Comparison of ENCODE assay signal across 23 cellular contexts in the genomic region with DNA sequence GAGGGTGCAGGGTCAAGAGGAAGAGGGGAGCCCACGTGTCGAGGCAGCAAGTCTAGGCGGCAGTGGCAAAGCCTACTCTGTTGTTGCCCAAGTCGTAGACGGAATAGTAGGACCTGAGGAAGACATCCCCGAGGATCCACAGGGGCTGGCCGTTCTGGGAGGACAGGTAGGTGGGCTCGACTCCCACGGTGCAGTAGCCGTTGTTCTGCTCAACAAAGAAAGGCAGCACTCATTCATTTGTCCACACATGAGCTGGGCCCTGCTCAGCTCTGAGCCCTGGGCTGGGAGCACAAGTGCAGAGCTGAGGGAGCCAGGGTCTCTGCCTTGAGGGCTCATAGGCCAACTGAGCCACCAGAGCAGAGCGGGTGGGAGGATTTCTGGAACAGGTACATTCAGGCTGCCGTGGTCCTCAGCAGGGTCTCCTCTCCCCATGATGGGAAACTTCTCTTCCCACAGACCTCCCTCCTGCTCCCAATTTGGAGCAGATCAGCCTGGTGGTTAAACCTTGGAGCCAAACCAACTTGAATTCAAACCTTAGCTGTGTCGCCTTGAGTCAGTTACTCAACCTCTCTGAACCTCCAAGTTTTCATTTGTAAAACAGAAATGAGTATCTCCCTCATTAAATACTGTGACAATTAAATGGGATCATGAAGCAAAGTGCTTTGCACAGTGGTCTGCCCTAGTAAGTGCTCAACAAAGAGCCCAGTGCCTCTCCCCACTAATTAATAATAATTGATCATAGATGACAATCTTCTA. TPM values are rescaled to one million over a fixed set of nuclear protein-coding genes. Genes with fewer than 3 reads are reported as not detected.
DNase-seq lines count a peak whose midpoint lies in the region; ATAC-seq, FAIRE-seq and TF ChIP-seq lines count a peak whose summit lies in the region.
"Had no signal": no experiment of that assay in that cellular context is flagged by ENCODE, and none has a peak within 500 bp of the region (broad histone marks: within the 10 kb centered on the region; RNA-seq: fewer than 3 reads in every experiment).

No MANE protein-coding gene starts in this region.

- H3K27ac Mint-ChIP-seq in CD4-positive, alpha-beta T cell, result no peak overlapping the region
- no peak overlapping the region for H3K27ac Mint-ChIP-seq in nephron
- H3K27ac Mint-ChIP-seq: CD8-positive, alpha-beta T cell had no signal

- H3K9me3 Mint-ChIP-seq in CD4-positive, alpha-beta T cell, result no peaks in the 10 kb centered on the region
- no peaks in the 10 kb centered on the region for H3K9me3 Mint-ChIP-seq in nephron
- H3K9me3 Mint-ChIP-seq: CD8-positive, alpha-beta T cell had no signal

- no peak overlapping the region for H3K4me2 ChIP-seq in K562 (ENCODE audit: insufficient read depth, low read length)

- no peaks in the 10 kb centered on the region for H3K36me3 ChIP-seq in K562 (ENCODE audit: control insufficient read depth, insufficient read depth, low read length)
- H3K36me3 ChIP-seq: BLaER1 had no signal

- H2AFZ ChIP-seq in K562 (ENCODE audit: low read depth, low read length), result peak overlapping the region; percentile 56; the same call in 1 of the 2 replicates

- H3K4me1 ChIP-seq in K562 (replicated peaks in 1 of 2; ENCODE audit: control insufficient read depth in 2 of 2, insufficient read depth in 2 of 2, low read length in 2 of 2), result peaks cover 5 to 31% of the 10 kb centered on the region in 2 experiments

- TF ChIP-seq CTCF in CD4-positive, alpha-beta T cell (IDR thresholded peaks at IDR 0.05), result no peak
- no peak for TF ChIP-seq CTCF in K562 (IDR thresholded peaks at IDR 0.05 in 2 of 3, conservative IDR thresholded peaks at IDR 0.05 in 1 of 3; ENCODE audit: insufficient read depth in 2 of 3, low read depth in 1 of 3, low read length in 3 of 3)
- no peak for TF ChIP-seq CTCF in nephron (IDR thresholded peaks at IDR 0.05; ENCODE audit: unreplicated experiment in 3 of 3)

- ATAC-seq in CD4-positive, alpha-beta T cell (ENCODE audit: poor library complexity), result no peak
- ATAC-seq in K562, result no peak
- ATAC-seq in GM21360 (IDR thresholded peaks at IDR 0.05; ENCODE audit: unreplicated experiment), result no peak
- ATAC-seq: CD8-positive, alpha-beta T cell; GM12878 had no signal

- no peak for TF ChIP-seq POLR2A in K562 (conservative IDR thresholded peaks at IDR 0.05)

- TF ChIP-seq RAD21 in K562 (CRISPR knock-in tag; conservative IDR thresholded peaks at IDR 0.05 in 1 of 2, IDR thresholded peaks at IDR 0.05 in 1 of 2), result no peak

- CTCF ChIA-PET in CD4-positive, alpha-beta T cell (lab: Charles Lee), result interaction anchor here (0.6 to 1.0 kb wide), 2 partner anchors 51 to 381 kb away, joined by 4 read pairs; a partner anchor contains a TSS
- CTCF ChIA-PET in K562 (lab: Yijun Ruan, JAX; ENCODE audit: low intra/inter-chr PET ratio), result interaction anchor here (2.2 kb wide), 1 partner anchor 42 kb away, joined by 13 read pairs; a partner anchor contains a TSS

- H3K9me1 ChIP-seq in K562 (ENCODE audit: control insufficient read depth, insufficient read depth, low read length), result no peaks in the 10 kb centered on the region

- 33% methylated on average over 13 of the region's 13 CpGs for WGBS in K562 (ENCODE audit: insufficient coverage, low coverage, missing lambda C conversion rate)

- H3K27me3 Mint-ChIP-seq in CD4-positive, alpha-beta T cell, result no peaks in the 10 kb centered on the region
- peaks cover 12% of the 10 kb centered on the region for H3K27me3 Mint-ChIP-seq in nephron (ENCODE audit: low read depth)

- H3K9me3 ChIP-seq in CD4-positive, alpha-beta T cell (ENCODE audit: control insufficient read depth, low read length), result no peaks in the 10 kb centered on the region
- H3K9me3 ChIP-seq in K562 (replicated peaks; ENCODE audit: control insufficient read depth, insufficient read depth, low read depth, low read length), result no peaks in the 10 kb centered on the region
- H3K9me3 ChIP-seq: BLaER1, SK-N-SH had no signal

- POLR2A ChIA-PET in CD4-positive, alpha-beta T cell (lab: Charles Lee), result no interaction called here
- POLR2A ChIA-PET in K562 (lab: Yijun Ruan, JAX), result no interaction called here

- intact Hi-C loops in CD4-positive, alpha-beta T cell (cut with DNase I, micrococcal nuclease), result loop anchor here in 1 of 2 experiments (1.0 to 10.0 kb wide), 5 partner anchors 40 to 1950 kb away; a partner anchor contains a TSS
- intact Hi-C loops in K562 (cut with micrococcal nuclease) (no loop called here), posterior vena cava (cut with DNase I) (no loop called here)

- no peaks in the 10 kb centered on the region; the same call in none of the 2 replicates for H4K20me1 ChIP-seq in K562 (replicated peaks; ENCODE audit: control insufficient read depth, insufficient read depth, low read length)

- H3K4me3 ChIP-seq in K562, result no peak overlapping the region
- H3K4me3 ChIP-seq: BLaER1, GM12878 had no signal

- no peak for TF ChIP-seq EP300 in K562 (IDR thresholded peaks at IDR 0.05; ENCODE audit: low read length)

- in situ Hi-C loops in K562 (cut with MboI), result loop anchor here (5.0 kb wide), 1 partner anchor 35 kb away; no protein-coding TSS in a partner anchor

- no peak overlapping the region for H3K27ac ChIP-seq in CD4-positive, alpha-beta T cell (ENCODE audit: low read depth, low read length)
- H3K27ac ChIP-seq in K562 (ENCODE audit: extremely low read depth, low read depth, low read length), result no peak overlapping the region
- H3K27ac ChIP-seq: BLaER1, KMS-11 had no signal

- BruUV-seq in K562 (replicated peaks; lab: Mats Ljungman, UMichigan), result no TSS peak

- no peak for DNase-seq in CD4-positive, alpha-beta T cell
- DNase-seq in K562 (ENCODE audit: extremely low read depth in 1 of 4, low spot score in 3 of 4) (no peak), HCEC 1CT (no peak), posterior vena cava (ENCODE audit: low spot score) (no peak)
- DNase-seq: CD8-positive, alpha-beta T cell; DMS53; EL; NCI-H1417; NCI-H187; NCI-H226; NCI-H524 treated with DMSO at 0.1 percent for 48 hours; RPMI8226; SHP77 treated with DMSO at 0.1 percent for 48 hours; SK-N-SH had no signal

- H3K36me3 Mint-ChIP-seq in CD4-positive, alpha-beta T cell (ENCODE audit: low read depth), result no peaks in the 10 kb centered on the region
- no peaks in the 10 kb centered on the region for H3K36me3 Mint-ChIP-seq in nephron (ENCODE audit: low read depth)
- H3K36me3 Mint-ChIP-seq: CD8-positive, alpha-beta T cell had no signal

- no peak for FAIRE-seq in K562 (lab: Jason Lieb, UNC)
- FAIRE-seq: GM12878, GM19239 had no signal

- H3K27me3 ChIP-seq in CD4-positive, alpha-beta T cell (ENCODE audit: control insufficient read depth, insufficient read depth, low read length), result no peaks in the 10 kb centered on the region
- peaks cover 15 to 37% of the 10 kb centered on the region in 2 experiments; a peak in 4 of 5 replicates for H3K27me3 ChIP-seq in K562 (ENCODE audit: control insufficient read depth in 2 of 2, insufficient read depth in 2 of 2, low read length in 2 of 2)
- H3K27me3 ChIP-seq: BLaER1 had no signal

- peak overlapping the region; percentile 68 for H3K4me3 Mint-ChIP-seq in CD4-positive, alpha-beta T cell
- H3K4me3 Mint-ChIP-seq in nephron, result peak overlapping the region in 2 of 3 experiments; percentile 5 to 37

- peak overlapping the region in 1 of 2 experiments; percentile 74; a peak in 2 of 4 replicates for H3K9ac ChIP-seq in K562 (ENCODE audit: insufficient read depth in 1 of 2, low read depth in 2 of 2, low read length in 2 of 2)
- H3K9ac ChIP-seq: BLaER1, KMS-11, SK-N-SH had no signal

- H3K4me1 Mint-ChIP-seq in CD4-positive, alpha-beta T cell (ENCODE audit: low read depth), result peaks cover 23% of the 10 kb centered on the region
- peaks cover 6% of the 10 kb centered on the region for H3K4me1 Mint-ChIP-seq in nephron

- no peaks in the 10 kb centered on the region for H3K79me2 ChIP-seq in K562 (ENCODE audit: control insufficient read depth, insufficient read depth, low read length)

RNA-seq across cellular contexts. Expression of a gene that starts 1.6 kb away (rescaled TPM):
- 10 to 100 TPM; 23.8 to 24.1 TPM for total RNA-seq in CD4-positive, alpha-beta T cell
- 2.1 and 8.5 TPM in 2 replicates for total RNA-seq in K562 (2011; cell fraction: chromatin; rRNA removed; ENCODE audit: low replicate concordance)
- 4.5 and 5.3 TPM in 2 replicates for total RNA-seq in K562 (2011; cell fraction: nucleolus; rRNA removed)
- 3.0 and 3.6 TPM in 2 replicates for total RNA-seq in K562 (2011; cell fraction: nucleoplasm; rRNA removed)
- 3.8 and 4.4 TPM in 2 replicates for total RNA-seq in K562 (2014; rRNA removed)
- 0.64 and 0.84 TPM in 2 replicates for total RNA-seq in K562 (2014; rRNA removed; fragmentation: Illumina TruSeq; extraction: Trizol)
- total RNA-seq in K562 (2015; rRNA removed; fragmentation: Illumina TruSeq; extraction: Trizol), result 1.1 TPM in 2 replicates
- total RNA-seq in K562 (2021), result 3.6 and 4.7 TPM in 2 replicates
- 2.0 and 4.4 TPM in 2 replicates for polyA plus RNA-seq in K562 (2011; rRNA removed)
- polyA plus RNA-seq in K562 (2011; cell fraction: cytosol; rRNA removed), result 3.6 and 5.6 TPM in 2 replicates
- 2.6 and 4.3 TPM in 2 replicates for polyA plus RNA-seq in K562 (2011; cell fraction: nucleus; rRNA removed)
- 1.7 and 3.4 TPM in 2 replicates for polyA plus RNA-seq in K562 (2012)
- polyA plus RNA-seq in K562 (2014; fragmentation: Illumina TruSeq; extraction: Trizol), result 2.0 TPM in 2 replicates
- polyA plus RNA-seq in K562 (2014; fragmentation: Nextera tagmentation; extraction: Ambion mirVana), result under 1 TPM; 0.04 to 0.07 TPM
- polyA plus RNA-seq in K562 (2014; rRNA removed), result 1.8 and 2.4 TPM in 2 replicates
- 1.3 and 2.2 TPM in 2 replicates for polyA minus RNA-seq in K562 (2011; rRNA and poly(A)+ RNA removed)
- 2.2 and 3.1 TPM in 2 replicates for polyA minus RNA-seq in K562 (2011; cell fraction: cytosol; rRNA and poly(A)+ RNA removed)
- polyA minus RNA-seq in K562 (2011; cell fraction: nucleus; rRNA and poly(A)+ RNA removed), result 2.3 and 2.7 TPM in 2 replicates
- total RNA-seq in posterior vena cava, result 10 to 100 TPM; 15.1 to 20.6 TPM

RNA-seq across cellular contexts. Expression of a gene that starts 10.2 kb away (rescaled TPM):
- total RNA-seq in CD4-positive, alpha-beta T cell, result not detected
- total RNA-seq in K562 (2011; cell fraction: chromatin; rRNA removed; ENCODE audit: low replicate concordance), result not detected in 2 replicates
- total RNA-seq in K562 (2011; cell fraction: nucleolus; rRNA removed), result not detected in 2 replicates
- not detected in 2 replicates for total RNA-seq in K562 (2011; cell fraction: nucleoplasm; rRNA removed)
- total RNA-seq in K562 (2014; rRNA removed), result not detected in 2 replicates
- not detected in 2 replicates for total RNA-seq in K562 (2014; rRNA removed; fragmentation: Illumina TruSeq; extraction: Trizol)
- not detected in 2 replicates for total RNA-seq in K562 (2015; rRNA removed; fragmentation: Illumina TruSeq; extraction: Trizol)
- 0.40 and 0.81 TPM in 2 replicates for total RNA-seq in K562 (2021)
- polyA plus RNA-seq in K562 (2011; rRNA removed), result not detected in 2 replicates
- 0.03 TPM in 1 of 2 replicates, not detected in the other for polyA plus RNA-seq in K562 (2011; cell fraction: cytosol; rRNA removed)
- polyA plus RNA-seq in K562 (2011; cell fraction: nucleus; rRNA removed), result not detected in 2 replicates
- not detected in 2 replicates for polyA plus RNA-seq in K562 (2012)
- not detected in 2 replicates for polyA plus RNA-seq in K562 (2014; fragmentation: Illumina TruSeq; extraction: Trizol)
- under 1 TPM in 1 of 2 experiments, not detected in 1; 0.17 TPM for polyA plus RNA-seq in K562 (2014; fragmentation: Nextera tagmentation; extraction: Ambion mirVana)
- polyA plus RNA-seq in K562 (2014; rRNA removed), result not detected in 2 replicates
- polyA minus RNA-seq in K562 (2011; rRNA and poly(A)+ RNA removed), result not detected in 2 replicates
- 2.1 TPM in 1 of 2 replicates, not detected in the other for polyA minus RNA-seq in K562 (2011; cell fraction: cytosol; rRNA and poly(A)+ RNA removed)
- polyA minus RNA-seq in K562 (2011; cell fraction: nucleus; rRNA and poly(A)+ RNA removed), result not detected in 2 replicates
- not detected for total RNA-seq in posterior vena cava
- total RNA-seq: A673; CD8-positive, alpha-beta T cell; H4; M059J had no signal
- polyA plus RNA-seq: GM12878, SK-N-SH had no signal

RNA-seq across cellular contexts. Expression of a gene that starts 42.7 kb away (rescaled TPM):
- total RNA-seq in CD4-positive, alpha-beta T cell, result 1 to 10 TPM; 4.6 to 5.4 TPM
- total RNA-seq in K562 (2011; cell fraction: chromatin; rRNA removed; ENCODE audit: low replicate concordance), result 3.2 and 6.0 TPM in 2 replicates
- total RNA-seq in K562 (2011; cell fraction: nucleolus; rRNA removed), result 4.7 and 5.5 TPM in 2 replicates
- 3.2 and 3.7 TPM in 2 replicates for total RNA-seq in K562 (2011; cell fraction: nucleoplasm; rRNA removed)
- total RNA-seq in K562 (2014; rRNA removed) (1.7 and 3.1 TPM in 2 replicates), K562 (2014; rRNA removed; fragmentation: Illumina TruSeq; extraction: Trizol) (0.45 and 1.0 TPM in 2 replicates), K562 (2015; rRNA removed; fragmentation: Illumina TruSeq; extraction: Trizol) (1.1 and 1.8 TPM in 2 replicates), K562 (2021) (3.1 and 3.3 TPM in 2 replicates), posterior vena cava (1 to 10 TPM; 4.0 to 4.2 TPM)
- polyA plus RNA-seq in K562 (2011; rRNA removed) (3.0 and 4.2 TPM in 2 replicates), K562 (2014; fragmentation: Illumina TruSeq; extraction: Trizol) (1.6 and 3.0 TPM in 2 replicates), K562 (2014; fragmentation: Nextera tagmentation; extraction: Ambion mirVana) (under 1 TPM; 0.03 to 0.06 TPM), K562 (2014; rRNA removed) (3.4 and 3.7 TPM in 2 replicates)
- polyA plus RNA-seq in K562 (2011; cell fraction: cytosol; rRNA removed), result 4.3 and 6.5 TPM in 2 replicates
- polyA plus RNA-seq in K562 (2011; cell fraction: nucleus; rRNA removed), result 8.1 and 10.8 TPM in 2 replicates
- polyA plus RNA-seq in K562 (2012), result 1.5 and 4.5 TPM in 2 replicates
- polyA minus RNA-seq in K562 (2011; rRNA and poly(A)+ RNA removed), result 0.84 and 0.95 TPM in 2 replicates
- 0.82 and 1.0 TPM in 2 replicates for polyA minus RNA-seq in K562 (2011; cell fraction: cytosol; rRNA and poly(A)+ RNA removed)
- 1.6 and 1.8 TPM in 2 replicates for polyA minus RNA-seq in K562 (2011; cell fraction: nucleus; rRNA and poly(A)+ RNA removed)

RNA-seq across cellular contexts. Expression of a gene that starts 43.6 kb away (rescaled TPM):
- total RNA-seq in CD4-positive, alpha-beta T cell, result not detected
- 6.0 and 13.5 TPM in 2 replicates for total RNA-seq in K562 (2011; cell fraction: chromatin; rRNA removed; ENCODE audit: low replicate concordance)
- total RNA-seq in K562 (2011; cell fraction: nucleolus; rRNA removed), result 5.4 and 6.8 TPM in 2 replicates
- total RNA-seq in K562 (2011; cell fraction: nucleoplasm; rRNA removed), result 4.6 and 6.0 TPM in 2 replicates
- total RNA-seq in K562 (2014; rRNA removed) (1.3 TPM in 1 of 2 replicates, not detected in the other), K562 (2014; rRNA removed; fragmentation: Illumina TruSeq; extraction: Trizol) (not detected in 2 replicates), K562 (2015; rRNA removed; fragmentation: Illumina TruSeq; extraction: Trizol) (not detected in 2 replicates), K562 (2021) (0.20 and 0.87 TPM in 2 replicates), posterior vena cava (1 to 10 TPM; 1.4 to 5.8 TPM)
- polyA plus RNA-seq in K562 (2011; rRNA removed) (0.32 and 0.54 TPM in 2 replicates), K562 (2014; fragmentation: Illumina TruSeq; extraction: Trizol) (not detected in 2 replicates), K562 (2014; fragmentation: Nextera tagmentation; extraction: Ambion mirVana) (not detected), K562 (2014; rRNA removed) (0.27 and 1.7 TPM in 2 replicates)
- 0.07 and 0.19 TPM in 2 replicates for polyA plus RNA-seq in K562 (2011; cell fraction: cytosol; rRNA removed)
- polyA plus RNA-seq in K562 (2011; cell fraction: nucleus; rRNA removed), result 12.6 and 13.9 TPM in 2 replicates
- 1.9 and 2.0 TPM in 2 replicates for polyA plus RNA-seq in K562 (2012)
- 0.56 TPM in 1 of 2 replicates, not detected in the other for polyA minus RNA-seq in K562 (2011; rRNA and poly(A)+ RNA removed)
- not detected in 2 replicates for polyA minus RNA-seq in K562 (2011; cell fraction: cytosol; rRNA and poly(A)+ RNA removed)
- polyA minus RNA-seq in K562 (2011; cell fraction: nucleus; rRNA and poly(A)+ RNA removed), result 3.9 and 7.4 TPM in 2 replicates
- total RNA-seq: A673; CD8-positive, alpha-beta T cell; H4 had no signal

RNA-seq across cellular contexts. Expression of a gene that starts 50.5 kb away (rescaled TPM):
- 10 to 100 TPM; 78.8 to 83.2 TPM for total RNA-seq in CD4-positive, alpha-beta T cell
- total RNA-seq in K562 (2011; cell fraction: chromatin; rRNA removed; ENCODE audit: low replicate concordance), result 49.6 and 52.2 TPM in 2 replicates
- 78.5 and 85.9 TPM in 2 replicates for total RNA-seq in K562 (2011; cell fraction: nucleolus; rRNA removed)
- total RNA-seq in K562 (2011; cell fraction: nucleoplasm; rRNA removed), result 108 and 156 TPM in 2 replicates
- 377 and 380 TPM in 2 replicates for total RNA-seq in K562 (2014; rRNA removed)
- 754 and 831 TPM in 2 replicates for total RNA-seq in K562 (2014; rRNA removed; fragmentation: Illumina TruSeq; extraction: Trizol)
- 736 and 780 TPM in 2 replicates for total RNA-seq in K562 (2015; rRNA removed; fragmentation: Illumina TruSeq; extraction: Trizol)
- total RNA-seq in K562 (2021), result 677 and 726 TPM in 2 replicates
- polyA plus RNA-seq in K562 (2011; rRNA removed), result 955 and 1,065 TPM in 2 replicates
- polyA plus RNA-seq in K562 (2011; cell fraction: cytosol; rRNA removed), result 1,189 and 1,772 TPM in 2 replicates
- polyA plus RNA-seq in K562 (2011; cell fraction: nucleus; rRNA removed), result 229 and 402 TPM in 2 replicates
- 464 and 1,133 TPM in 2 replicates for polyA plus RNA-seq in K562 (2012)
- polyA plus RNA-seq in K562 (2014; fragmentation: Illumina TruSeq; extraction: Trizol), result 1,747 and 2,097 TPM in 2 replicates
- 1,000 to 10,000 TPM; 1,746 to 1,760 TPM for polyA plus RNA-seq in K562 (2014; fragmentation: Nextera tagmentation; extraction: Ambion mirVana)
- polyA plus RNA-seq in K562 (2014; rRNA removed), result 1,029 and 1,276 TPM in 2 replicates
- polyA minus RNA-seq in K562 (2011; rRNA and poly(A)+ RNA removed), result 270 and 271 TPM in 2 replicates
- 123 and 140 TPM in 2 replicates for polyA minus RNA-seq in K562 (2011; cell fraction: cytosol; rRNA and poly(A)+ RNA removed)
- polyA minus RNA-seq in K562 (2011; cell fraction: nucleus; rRNA and poly(A)+ RNA removed), result 28.3 and 62.3 TPM in 2 replicates
- 100 to 1,000 TPM in 1 of 2 donors, 10 to 100 TPM in 1; 84.2 to 101 TPM for total RNA-seq in posterior vena cava
